Comparison of ENCODE assay signal across 13 cellular contexts in genomic region chr3:190169877-190170276, GRCh38. TPM values are rescaled to one million over a fixed set of nuclear protein-coding genes. Genes with fewer than 3 reads are reported as not detected.
DNase-seq lines count a peak whose midpoint lies in the region; ATAC-seq, FAIRE-seq and TF ChIP-seq lines count a peak whose summit lies in the region.
"Had no signal": no experiment of that assay in that cellular context is flagged by ENCODE, and none has a peak within 500 bp of the region (broad histone marks: within the 10 kb centered on the region; RNA-seq: fewer than 3 reads in every experiment).

No MANE protein-coding gene starts in this region.

- H3K4me1 ChIP-seq in prostate gland (replicated peaks): no peaks in the 10 kb centered on the region

- H3K4me3 Mint-ChIP-seq in central memory CD8-positive, alpha-beta T cell: peak overlapping the region; percentile 61

- no peaks in the 10 kb centered on the region for H3K27me3 Mint-ChIP-seq in central memory CD8-positive, alpha-beta T cell

- 58% methylated on average over 2 of the region's 2 CpGs for WGBS in prostate gland

- intact Hi-C loops in prostate gland (cut with DNase I): no loop called here

- peak; percentile 33 for FAIRE-seq in G401.6 (lab: Jason Lieb, UNC)

- ATAC-seq in GM19463 (IDR thresholded peaks at IDR 0.05; ENCODE audit: unreplicated experiment) (peak; percentile 79), HG03354 (IDR thresholded peaks at IDR 0.05; ENCODE audit: poor library complexity, severe bottlenecking, unreplicated experiment) (peak; percentile 84), GM21825 (IDR thresholded peaks at IDR 0.05; ENCODE audit: unreplicated experiment) (no peak), HG02763 (IDR thresholded peaks at IDR 0.05; ENCODE audit: unreplicated experiment) (no peak)
- no peak for ATAC-seq in central memory CD8-positive, alpha-beta T cell (replicated peaks; ENCODE audit: extremely low read depth, poor library complexity, severe bottlenecking)

- H3K27ac ChIP-seq in prostate gland: no peak overlapping the region

- peak overlapping the region; percentile 84 for H3K27ac Mint-ChIP-seq in central memory CD8-positive, alpha-beta T cell (ENCODE audit: low read depth)

- no peaks in the 10 kb centered on the region for H3K9me3 Mint-ChIP-seq in central memory CD8-positive, alpha-beta T cell

- peaks cover 1% of the 10 kb centered on the region for H3K36me3 Mint-ChIP-seq in central memory CD8-positive, alpha-beta T cell (ENCODE audit: insufficient read depth)

- no peak for DNase-seq in central memory CD8-positive, alpha-beta T cell (ENCODE audit: low spot score in 2 of 2)
- DNase-seq in DMS53 treated with DMSO at 0.1 percent for 48 hours (lab: John Stamatoyannopoulos, UW; ENCODE audit: unreplicated experiment) (no peak), prostate gland (ENCODE audit: low spot score) (no peak)
- DNase-seq: activated CD4-positive, CD25-positive, alpha-beta regulatory T cell treated with anti-CD3 and anti-CD28 coated beads, Interleukin-2, amount 50 U/mL, for 72 hours; cerebellar nuclear complex; DMS53; NCI-H524 had no signal

- H3K9me3 ChIP-seq in prostate gland: no peaks in the 10 kb centered on the region

- H3K27me3 ChIP-seq in prostate gland (replicated peaks; ENCODE audit: insufficient read depth): no peaks in the 10 kb centered on the region

- H3K4me3 ChIP-seq in prostate gland: no peak overlapping the region
- H3K4me3 ChIP-seq: smooth muscle cell had no signal

- no peak for TF ChIP-seq POLR2A in prostate gland (IDR thresholded peaks at IDR 0.05)

- peaks cover 15% of the 10 kb centered on the region for H3K4me1 Mint-ChIP-seq in central memory CD8-positive, alpha-beta T cell

- TF ChIP-seq CTCF in prostate gland (IDR thresholded peaks at IDR 0.05): no peak

- no peaks in the 10 kb centered on the region for H3K36me3 ChIP-seq in prostate gland

RNA-seq across cellular contexts. Expression of gene P3H2, which starts 49.2 kb away (rescaled TPM):
- 10 to 100 TPM; 20.6 to 82.8 TPM for total RNA-seq in prostate gland

Comparison
In these comparisons a context has a peak if more than half of its experiments do, and no peak if none do; other contexts are left out.
1. ATAC-seq: peak in GM19463 (single experiment) and HG03354 (single experiment); none in central memory CD8-positive, alpha-beta T cell (single experiment), GM21825 (single experiment) and HG02763 (single experiment).